Comparison of ENCODE assay signal across 27 cellular contexts in the genomic region with DNA sequence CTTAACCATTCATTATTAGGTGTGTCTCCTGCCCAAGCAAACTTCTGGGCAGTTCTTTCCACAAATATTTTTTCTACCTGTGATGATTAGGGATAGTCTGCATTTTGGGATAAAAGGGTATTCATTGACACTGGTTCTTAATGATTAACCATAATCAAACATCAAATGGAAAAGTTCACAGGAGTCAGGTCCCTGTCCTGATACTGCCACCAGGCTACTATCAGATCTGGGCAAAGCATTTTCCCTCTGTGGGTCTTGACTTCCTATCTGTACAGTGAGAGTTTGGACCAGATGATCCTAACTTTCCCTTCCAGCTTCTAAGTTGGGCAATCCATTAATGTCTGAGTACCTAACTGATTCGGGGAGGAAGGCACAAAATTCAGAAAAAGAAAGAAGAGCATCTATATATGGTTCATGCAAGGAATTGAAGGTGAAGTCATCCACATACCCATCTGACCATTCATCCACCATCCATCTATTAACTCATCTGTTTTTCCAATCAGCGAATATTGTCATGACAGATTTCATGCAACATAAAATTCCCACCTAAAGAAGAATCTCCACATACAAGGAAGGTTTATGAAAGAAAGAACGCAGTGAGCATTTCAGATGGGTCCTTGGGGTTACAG.
"Had no signal": no experiment of that assay in that cellular context is flagged by ENCODE, and none has a peak within 500 bp of the region (broad histone marks: within the 10 kb centered on the region; RNA-seq: fewer than 3 reads in every experiment).

No MANE protein-coding gene starts in this region.

- H3K4me1 ChIP-seq: ascending aorta, body of pancreas had no signal

- ATAC-seq: activated CD8-positive, alpha-beta memory T cell treated with anti-CD3 and anti-CD28 coated beads, Interleukin-2, amount 10 ng/mL, durations not matched to agents 7 days and 5 days; activated naive CD8-positive, alpha-beta T cell treated with anti-CD3 and anti-CD28 coated beads, Interleukin-2, amount 50 U/mL, for 24 hours; body of pancreas; Panc1; Right ventricle myocardium inferior; T-helper 17 cell; WTC11 had no signal

- H3K4me3 ChIP-seq: ascending aorta, body of pancreas, SK-N-MC had no signal

- H3K27ac ChIP-seq: ascending aorta, body of pancreas, SK-N-MC had no signal

- H3K9me3 ChIP-seq: ascending aorta, body of pancreas had no signal

- DNase-seq: activated CD4-positive, alpha-beta T cell treated with anti-CD3 and anti-CD28 coated beads for 48 hours; activated CD4-positive, alpha-beta T cell treated with anti-CD3 and anti-CD28 coated beads, Interleukin-2, amount 50 U/mL, for 48 hours; activated CD4-positive, CD25-positive, alpha-beta regulatory T cell treated with anti-CD3 and anti-CD28 coated beads, Interleukin-2, amount 50 U/mL, for 72 hours; activated CD8-positive, alpha-beta memory T cell treated with anti-CD3 and anti-CD28 coated beads, Interleukin-2, amount 10 ng/mL, durations not matched to agents 7 days and 5 days; activated effector memory CD4-positive, alpha-beta T cell treated with Interleukin-2 at 50 U/mL for 16 hours; activated naive CD4-positive, alpha-beta T cell; activated naive CD8-positive, alpha-beta T cell treated with anti-CD3 and anti-CD28 coated beads, Interleukin-2, amount 50 U/mL, for 24 hours; activated T-cell treated with anti-CD3 and anti-CD28 coated beads, Interleukin-2, amount 50 U/mL, for 24 hours; amniotic stem cell; body of pancreas; central memory CD4-positive, alpha-beta T cell; MM.1S; NCI-H1105; NCI-H1436 treated with DMSO at 0.1 percent for 48 hours; NCI-H187; NCI-H2081; NCI-H510A treated with DMSO at 0.1 percent for 48 hours; NK-92 treated with Interleukin-12 subunit alpha and Interleukin-12 subunit beta, amount 100 ng/mL, for 24 hours; OCI-M1; RPMI8226; T-helper 17 cell; T-helper 9 cell had no signal

- H3K27me3 ChIP-seq: ascending aorta, body of pancreas had no signal

- H3K36me3 ChIP-seq: ascending aorta had no signal
